1 cellular context compared by ENCODE assay signal in the genomic region with DNA sequence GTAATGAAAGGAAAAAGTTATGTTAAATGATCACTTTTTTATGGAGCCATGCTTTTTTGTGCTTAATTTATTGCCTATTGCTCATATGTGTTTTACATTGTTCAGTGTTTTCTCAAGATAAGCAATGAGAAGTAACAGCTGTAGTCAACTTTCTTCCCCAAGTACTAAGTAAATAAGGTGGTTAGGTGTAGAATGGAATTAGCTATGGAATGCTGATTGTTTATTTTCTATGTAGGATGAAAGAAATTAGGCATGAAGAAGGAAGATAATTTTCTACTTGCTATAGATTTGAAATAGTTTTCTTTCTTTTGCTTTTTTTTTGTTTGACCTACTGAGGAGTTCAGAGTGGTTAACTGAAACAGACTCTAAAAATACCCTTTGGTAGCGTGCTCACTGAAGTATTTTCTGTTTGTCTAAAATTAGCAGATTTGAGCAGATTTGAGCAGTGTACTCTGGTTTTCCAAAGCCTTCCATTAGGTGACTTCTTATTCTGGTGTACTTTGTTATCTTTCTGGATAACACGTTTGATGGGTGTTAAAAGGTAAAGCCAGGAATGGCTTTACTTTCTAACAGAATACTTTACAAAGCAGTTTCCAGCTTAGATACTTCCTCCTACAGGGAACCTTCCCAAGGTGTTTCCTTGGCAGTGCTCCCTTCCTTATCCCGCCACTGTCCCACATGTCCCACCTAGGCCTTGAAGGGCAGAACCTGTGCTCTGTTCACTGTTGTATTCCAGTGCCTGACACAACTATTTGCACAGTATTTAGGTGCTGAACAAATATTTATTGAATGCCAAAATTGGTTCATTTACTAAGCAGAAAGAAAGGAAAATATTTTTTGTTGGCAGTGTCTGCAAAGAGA.
TF ChIP-seq lines count a peak whose summit lies in the region.

No MANE protein-coding gene starts in this region.

TF ChIP-seq in HEK293, 187 proteins besides CTCF, POLR2A, EP300 and RAD21 (continued from another document and continues in another):
- TF ChIP-seq, protein P1, sequence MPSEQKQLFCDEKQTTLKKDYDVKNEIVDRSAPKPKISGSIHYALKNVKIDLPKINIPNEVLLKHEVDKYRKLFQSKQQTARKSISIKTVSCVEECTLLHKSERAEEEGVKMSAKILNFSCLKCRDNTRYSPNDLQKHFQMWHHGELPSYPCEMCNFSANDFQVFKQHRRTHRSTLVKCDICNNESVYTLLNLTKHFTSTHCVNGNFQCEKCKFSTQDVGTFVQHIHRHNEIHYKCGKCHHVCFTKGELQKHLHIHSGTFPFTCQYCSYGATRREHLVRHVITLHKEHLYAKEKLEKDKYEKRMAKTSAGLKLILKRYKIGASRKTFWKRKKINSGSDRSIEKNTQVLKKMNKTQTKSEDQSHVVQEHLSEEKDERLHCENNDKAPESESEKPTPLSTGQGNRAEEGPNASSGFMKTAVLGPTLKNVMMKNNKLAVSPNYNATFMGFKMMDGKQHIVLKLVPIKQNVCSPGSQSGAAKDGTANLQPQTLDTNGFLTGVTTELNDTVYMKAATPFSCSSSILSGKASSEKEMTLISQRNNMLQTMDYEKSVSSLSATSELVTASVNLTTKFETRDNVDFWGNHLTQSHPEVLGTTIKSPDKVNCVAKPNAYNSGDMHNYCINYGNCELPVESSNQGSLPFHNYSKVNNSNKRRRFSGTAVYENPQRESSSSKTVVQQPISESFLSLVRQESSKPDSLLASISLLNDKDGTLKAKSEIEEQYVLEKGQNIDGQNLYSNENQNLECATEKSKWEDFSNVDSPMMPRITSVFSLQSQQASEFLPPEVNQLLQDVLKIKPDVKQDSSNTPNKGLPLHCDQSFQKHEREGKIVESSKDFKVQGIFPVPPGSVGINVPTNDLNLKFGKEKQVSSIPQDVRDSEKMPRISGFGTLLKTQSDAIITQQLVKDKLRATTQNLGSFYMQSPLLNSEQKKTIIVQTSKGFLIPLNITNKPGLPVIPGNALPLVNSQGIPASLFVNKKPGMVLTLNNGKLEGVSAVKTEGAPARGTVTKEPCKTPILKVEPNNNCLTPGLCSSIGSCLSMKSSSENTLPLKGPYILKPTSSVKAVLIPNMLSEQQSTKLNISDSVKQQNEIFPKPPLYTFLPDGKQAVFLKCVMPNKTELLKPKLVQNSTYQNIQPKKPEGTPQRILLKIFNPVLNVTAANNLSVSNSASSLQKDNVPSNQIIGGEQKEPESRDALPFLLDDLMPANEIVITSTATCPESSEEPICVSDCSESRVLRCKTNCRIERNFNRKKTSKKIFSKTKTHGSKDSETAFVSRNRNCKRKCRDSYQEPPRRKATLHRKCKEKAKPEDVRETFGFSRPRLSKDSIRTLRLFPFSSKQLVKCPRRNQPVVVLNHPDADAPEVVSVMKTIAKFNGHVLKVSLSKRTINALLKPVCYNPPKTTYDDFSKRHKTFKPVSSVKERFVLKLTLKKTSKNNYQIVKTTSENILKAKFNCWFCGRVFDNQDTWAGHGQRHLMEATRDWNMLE (tag by site-specific recombination; conservative IDR thresholded peaks at IDR 0.05; ENCODE audit: low read depth), result no peak
- TF ChIP-seq SCRT2 (tag by site-specific recombination; IDR thresholded peaks at IDR 0.05) (no peak), ELK4 (IDR thresholded peaks at IDR 0.05; ENCODE audit: borderline replicate concordance, low read depth, low read length) (no peak), ZNF280D (tag by site-specific recombination; IDR thresholded peaks at IDR 0.05) (no peak), ZNF629 (tag by site-specific recombination; IDR thresholded peaks at IDR 0.05) (peak; percentile 66), ZSCAN23 (tag by site-specific recombination; IDR thresholded peaks at IDR 0.05) (peak; percentile 74; the same call in 1 of the 2 replicates), ZNF830 (tag by site-specific recombination; IDR thresholded peaks at IDR 0.05; ENCODE audit: low read depth) (no peak), MEIS1 (CRISPR knock-in tag; IDR thresholded peaks at IDR 0.05; ENCODE audit: borderline replicate concordance) (no peak), ZNF704 (tag by site-specific recombination; IDR thresholded peaks at IDR 0.05) (no peak), ZNF558 (tag by site-specific recombination; IDR thresholded peaks at IDR 0.05) (no peak), ZNF610 (tag by site-specific recombination; IDR thresholded peaks at IDR 0.05; ENCODE audit: borderline replicate concordance) (no peak), ZNF677 (tag by site-specific recombination; IDR thresholded peaks at IDR 0.05) (no peak), SP3 (tag by site-specific recombination; IDR thresholded peaks at IDR 0.05) (no peak), ZNF266 (tag by site-specific recombination; IDR thresholded peaks at IDR 0.05; ENCODE audit: low read depth) (no peak), ZNF148 (tag by site-specific recombination; IDR thresholded peaks at IDR 0.05; ENCODE audit: borderline replicate concordance) (no peak), ZNF366 (tag by site-specific recombination; conservative IDR thresholded peaks at IDR 0.05) (0 out of 2 replicates have a peak, but pooled peaks have one; percentile 20), ZNF513 (tag by site-specific recombination; IDR thresholded peaks at IDR 0.05) (no peak; the same call in none of the 2 replicates), RBAK (tag by site-specific recombination; IDR thresholded peaks at IDR 0.05) (no peak), ZNF16 (tag by site-specific recombination; IDR thresholded peaks at IDR 0.05; ENCODE audit: low read depth) (no peak), ZNF768 (tag by site-specific recombination; IDR thresholded peaks at IDR 0.05) (no peak), ZNF132 (tag by site-specific recombination; IDR thresholded peaks at IDR 0.05; ENCODE audit: borderline replicate concordance) (no peak), ZNF560 (tag by site-specific recombination; IDR thresholded peaks at IDR 0.05; ENCODE audit: borderline replicate concordance) (no peak)
- TF ChIP-seq, protein P2, sequence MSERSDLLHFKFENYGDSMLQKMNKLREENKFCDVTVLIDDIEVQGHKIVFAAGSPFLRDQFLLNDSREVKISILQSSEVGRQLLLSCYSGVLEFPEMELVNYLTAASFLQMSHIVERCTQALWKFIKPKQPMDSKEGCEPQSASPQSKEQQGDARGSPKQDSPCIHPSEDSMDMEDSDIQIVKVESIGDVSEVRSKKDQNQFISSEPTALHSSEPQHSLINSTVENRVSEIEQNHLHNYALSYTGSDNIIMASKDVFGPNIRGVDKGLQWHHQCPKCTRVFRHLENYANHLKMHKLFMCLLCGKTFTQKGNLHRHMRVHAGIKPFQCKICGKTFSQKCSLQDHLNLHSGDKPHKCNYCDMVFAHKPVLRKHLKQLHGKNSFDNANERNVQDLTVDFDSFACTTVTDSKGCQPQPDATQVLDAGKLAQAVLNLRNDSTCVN (tag by site-specific recombination; optimal IDR thresholded peaks at IDR 0.05), result no peak
- TF ChIP-seq, protein P3, sequence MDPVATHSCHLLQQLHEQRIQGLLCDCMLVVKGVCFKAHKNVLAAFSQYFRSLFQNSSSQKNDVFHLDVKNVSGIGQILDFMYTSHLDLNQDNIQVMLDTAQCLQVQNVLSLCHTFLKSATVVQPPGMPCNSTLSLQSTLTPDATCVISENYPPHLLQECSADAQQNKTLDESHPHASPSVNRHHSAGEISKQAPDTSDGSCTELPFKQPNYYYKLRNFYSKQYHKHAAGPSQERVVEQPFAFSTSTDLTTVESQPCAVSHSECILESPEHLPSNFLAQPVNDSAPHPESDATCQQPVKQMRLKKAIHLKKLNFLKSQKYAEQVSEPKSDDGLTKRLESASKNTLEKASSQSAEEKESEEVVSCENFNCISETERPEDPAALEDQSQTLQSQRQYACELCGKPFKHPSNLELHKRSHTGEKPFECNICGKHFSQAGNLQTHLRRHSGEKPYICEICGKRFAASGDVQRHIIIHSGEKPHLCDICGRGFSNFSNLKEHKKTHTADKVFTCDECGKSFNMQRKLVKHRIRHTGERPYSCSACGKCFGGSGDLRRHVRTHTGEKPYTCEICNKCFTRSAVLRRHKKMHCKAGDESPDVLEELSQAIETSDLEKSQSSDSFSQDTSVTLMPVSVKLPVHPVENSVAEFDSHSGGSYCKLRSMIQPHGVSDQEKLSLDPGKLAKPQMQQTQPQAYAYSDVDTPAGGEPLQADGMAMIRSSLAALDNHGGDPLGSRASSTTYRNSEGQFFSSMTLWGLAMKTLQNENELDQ (tag by site-specific recombination; IDR thresholded peaks at IDR 0.05; ENCODE audit: low read depth), result no peak
- TF ChIP-seq, protein P4, sequence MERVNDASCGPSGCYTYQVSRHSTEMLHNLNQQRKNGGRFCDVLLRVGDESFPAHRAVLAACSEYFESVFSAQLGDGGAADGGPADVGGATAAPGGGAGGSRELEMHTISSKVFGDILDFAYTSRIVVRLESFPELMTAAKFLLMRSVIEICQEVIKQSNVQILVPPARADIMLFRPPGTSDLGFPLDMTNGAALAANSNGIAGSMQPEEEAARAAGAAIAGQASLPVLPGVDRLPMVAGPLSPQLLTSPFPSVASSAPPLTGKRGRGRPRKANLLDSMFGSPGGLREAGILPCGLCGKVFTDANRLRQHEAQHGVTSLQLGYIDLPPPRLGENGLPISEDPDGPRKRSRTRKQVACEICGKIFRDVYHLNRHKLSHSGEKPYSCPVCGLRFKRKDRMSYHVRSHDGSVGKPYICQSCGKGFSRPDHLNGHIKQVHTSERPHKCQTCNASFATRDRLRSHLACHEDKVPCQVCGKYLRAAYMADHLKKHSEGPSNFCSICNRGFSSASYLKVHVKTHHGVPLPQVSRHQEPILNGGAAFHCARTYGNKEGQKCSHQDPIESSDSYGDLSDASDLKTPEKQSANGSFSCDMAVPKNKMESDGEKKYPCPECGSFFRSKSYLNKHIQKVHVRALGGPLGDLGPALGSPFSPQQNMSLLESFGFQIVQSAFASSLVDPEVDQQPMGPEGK (tag by site-specific recombination; IDR thresholded peaks at IDR 0.05), result no peak
- TF ChIP-seq, protein P5, sequence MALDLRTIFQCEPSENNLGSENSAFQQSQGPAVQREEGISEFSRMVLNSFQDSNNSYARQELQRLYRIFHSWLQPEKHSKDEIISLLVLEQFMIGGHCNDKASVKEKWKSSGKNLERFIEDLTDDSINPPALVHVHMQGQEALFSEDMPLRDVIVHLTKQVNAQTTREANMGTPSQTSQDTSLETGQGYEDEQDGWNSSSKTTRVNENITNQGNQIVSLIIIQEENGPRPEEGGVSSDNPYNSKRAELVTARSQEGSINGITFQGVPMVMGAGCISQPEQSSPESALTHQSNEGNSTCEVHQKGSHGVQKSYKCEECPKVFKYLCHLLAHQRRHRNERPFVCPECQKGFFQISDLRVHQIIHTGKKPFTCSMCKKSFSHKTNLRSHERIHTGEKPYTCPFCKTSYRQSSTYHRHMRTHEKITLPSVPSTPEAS (tag by site-specific recombination; IDR thresholded peaks at IDR 0.05), result no peak
